8 cellular contexts compared by ENCODE assay signal in the genomic region with DNA sequence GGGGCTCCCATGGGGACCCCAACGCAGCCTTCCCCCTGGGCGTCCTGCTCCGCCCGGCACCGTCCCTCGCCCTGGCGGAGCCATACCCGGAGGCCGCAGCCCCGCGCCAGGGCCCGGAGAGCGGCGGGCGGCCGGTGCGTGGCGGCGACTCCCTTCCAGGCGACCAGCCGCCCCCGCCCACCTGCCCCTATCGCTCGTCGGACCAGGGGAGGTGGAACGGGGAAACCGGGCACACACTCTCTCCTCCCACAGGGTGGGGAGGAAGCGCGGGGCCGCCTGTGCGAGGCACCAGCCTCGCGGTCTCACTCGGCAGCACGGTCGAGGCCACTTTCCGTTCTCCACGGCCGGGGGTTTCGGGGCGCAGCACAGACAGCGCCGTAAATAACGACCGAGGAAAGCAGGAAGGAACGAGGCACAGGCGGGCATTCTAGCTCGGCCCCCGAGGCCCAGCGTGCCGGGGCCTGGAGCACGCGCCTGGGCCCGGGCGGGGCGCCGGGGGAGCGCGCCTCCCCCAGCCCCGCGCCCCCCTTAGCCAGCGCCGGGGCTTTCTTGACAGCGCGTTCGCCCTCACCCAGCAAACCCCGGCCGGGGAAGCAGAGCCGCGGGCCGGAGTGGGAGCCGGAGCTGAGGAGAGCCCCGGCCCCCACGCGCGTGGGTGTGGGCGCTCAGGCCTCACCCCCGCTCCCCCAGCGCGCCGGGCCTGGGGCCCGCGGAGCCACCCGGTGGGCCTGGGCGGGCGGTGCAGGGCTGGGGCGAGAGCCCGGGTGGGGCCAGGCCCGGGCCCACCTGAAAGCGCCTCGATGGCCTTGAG. TPM values are rescaled to one million over a fixed set of nuclear protein-coding genes. Genes with fewer than 3 reads are reported as not detected.
DNase-seq lines count a peak whose midpoint lies in the region; ATAC-seq and TF ChIP-seq lines count a peak whose summit lies in the region.

No MANE protein-coding gene starts in this region.

- H3K4me1 ChIP-seq in neural progenitor cell, result peaks cover 31% of the 10 kb centered on the region

- TF ChIP-seq CTCF in HFFc6 (IDR thresholded peaks at IDR 0.05), result peak; percentile 30
- TF ChIP-seq CTCF in WERI-Rb-1 (IDR thresholded peaks at IDR 0.05; ENCODE audit: low read depth, low read length), result no peak
- TF ChIP-seq CTCF in epithelial cell of esophagus (IDR thresholded peaks at IDR 0.05; ENCODE audit: insufficient read depth, low read depth, low read length, missing control alignments), result no peak
- peak; percentile 16 for TF ChIP-seq CTCF in neural progenitor cell (IDR thresholded peaks at IDR 0.05)

- no peak overlapping the region for H2AFZ ChIP-seq in neural progenitor cell (replicated peaks)

- ATAC-seq in HG03565 (IDR thresholded peaks at IDR 0.05; ENCODE audit: unreplicated experiment) (no peak), GM18858 (IDR thresholded peaks at IDR 0.05; ENCODE audit: unreplicated experiment) (no peak)

- H3K4me2 ChIP-seq in neural progenitor cell, result peak overlapping the region; percentile 96

- H3K27ac ChIP-seq in WERI-Rb-1 (peak overlapping the region; percentile 99), neural progenitor cell (peak overlapping the region; percentile 97)

- peaks cover 54% of the 10 kb centered on the region for H3K4me1 Mint-ChIP-seq in HFFc6 (ENCODE audit: low read depth)
- peaks cover 30% of the 10 kb centered on the region for H3K4me1 Mint-ChIP-seq in neural progenitor cell

- H3K4me3 ChIP-seq in WERI-Rb-1 (ENCODE audit: low read depth, low read length) (peak overlapping the region; percentile 93), epithelial cell of esophagus (ENCODE audit: low read length) (peak overlapping the region; percentile 54), neural progenitor cell (peak overlapping the region; percentile 94)

- H3K4me3 Mint-ChIP-seq in HFFc6 (peak overlapping the region; percentile 98), neural progenitor cell (peak overlapping the region; percentile 99)

- H3K27me3 ChIP-seq in WERI-Rb-1 (ENCODE audit: insufficient read depth, low read depth, severe bottlenecking) (no peaks in the 10 kb centered on the region), neural progenitor cell (no peaks in the 10 kb centered on the region)

- H3K9ac ChIP-seq in neural progenitor cell, result peak overlapping the region; percentile 86

- H3K36me3 Mint-ChIP-seq in HFFc6 (ENCODE audit: low read depth) (peaks cover 3% of the 10 kb centered on the region; the same call in 1 of the 2 replicates), neural progenitor cell (peaks cover 8% of the 10 kb centered on the region)

- H3K36me3 ChIP-seq in WERI-Rb-1, result peaks cover 11% of the 10 kb centered on the region
- H3K36me3 ChIP-seq in neural progenitor cell, result peaks cover 3% of the 10 kb centered on the region

- DNase-seq in DMS79 treated with DMSO at 0.1 percent for 48 hours (lab: John Stamatoyannopoulos, UW), result peak; percentile 9
- DNase-seq in HFFc6, result no peak
- DNase-seq in WERI-Rb-1, result no peak
- DNase-seq in epithelial cell of esophagus (ENCODE audit: low read depth), result peak; percentile 42
- DNase-seq in neural progenitor cell (ENCODE audit: low spot score), result peak; percentile 52
- DNase-seq in amniotic stem cell (lab: John Stamatoyannopoulos, UW), result no peak

- H3K79me2 ChIP-seq in neural progenitor cell (ENCODE audit: low read depth), result peaks cover 88% of the 10 kb centered on the region

- H3K27ac Mint-ChIP-seq in HFFc6 (peak overlapping the region; percentile 89), neural progenitor cell (no peak overlapping the region)

- H3K9me3 Mint-ChIP-seq in HFFc6 (no peaks in the 10 kb centered on the region), neural progenitor cell (peaks cover 3% of the 10 kb centered on the region)

- H3K27me3 Mint-ChIP-seq in HFFc6 (ENCODE audit: insufficient read depth) (peaks cover 7% of the 10 kb centered on the region), neural progenitor cell (ENCODE audit: insufficient read depth, low read depth) (peaks cover 3% of the 10 kb centered on the region)

- H4K20me1 ChIP-seq in neural progenitor cell (ENCODE audit: low read depth), result peaks cover 50% of the 10 kb centered on the region

- no peaks in the 10 kb centered on the region for H3K9me3 ChIP-seq in WERI-Rb-1 (ENCODE audit: severe bottlenecking)
- H3K9me3 ChIP-seq in neural progenitor cell (ENCODE audit: low read depth), result no peaks in the 10 kb centered on the region

- H3F3A ChIP-seq in neural progenitor cell (ENCODE audit: low read depth), result peaks cover 79% of the 10 kb centered on the region

RNA-seq across cellular contexts. Expression of gene IGF2BP3, which starts 0.9 kb away (rescaled TPM):
- 10 to 100 TPM; 23.8 to 33.1 (median 31.0) TPM for total RNA-seq in HFFc6 (2021; fragmentation: NEBNext Ultra II Directional; extraction: Animal tissue kit (Norgen Biotek cat#: 25700))
- 172 and 242 TPM in 2 replicates for total RNA-seq in neural progenitor cell (ENCODE audit: low replicate concordance)

Comparison
In these comparisons a context has a peak if more than half of its experiments do, and no peak if none do; other contexts are left out.
1. DNase-seq: peak in DMS79 treated with DMSO at 0.1 percent for 48 hours (single experiment), epithelial cell of esophagus (single experiment) and neural progenitor cell (single experiment); none in HFFc6 (single experiment), WERI-Rb-1 (single experiment) and amniotic stem cell (single experiment).
2. CTCF ChIP-seq: peak in HFFc6 (single experiment) and neural progenitor cell (single experiment); none in WERI-Rb-1 (single experiment) and epithelial cell of esophagus (single experiment).
3. Peak in every context shown above with its lines, with median percentiles within 50 percentile points of each other: H3K4me3 ChIP-seq.